1 cellular context compared by ENCODE assay signal in genomic region chr9:14347408-14348224, GRCh38.
TF ChIP-seq lines count a peak whose summit lies in the region.

No MANE protein-coding gene starts in this region.

TF ChIP-seq in HepG2, 621 proteins besides CTCF, POLR2A, EP300 and RAD21 (continued from another document):
- TF ChIP-seq ZNF687 (CRISPR knock-in tag; IDR thresholded peaks at IDR 0.05) = peak; percentile 41; the same call in 1 of the 2 replicates
- no peak for TF ChIP-seq TEF (CRISPR knock-in tag; IDR thresholded peaks at IDR 0.05)
- no peak for TF ChIP-seq YEATS2 (CRISPR knock-in tag; IDR thresholded peaks at IDR 0.05; ENCODE audit: borderline replicate concordance)
- peak; percentile 45; the same call in 1 of the 2 replicates for TF ChIP-seq HDAC6 (IDR thresholded peaks at IDR 0.05; ENCODE audit: low read depth, low read length)
- TF ChIP-seq EZH2 (conservative IDR thresholded peaks at IDR 0.05; ENCODE audit: low read depth, low read length) = peak; percentile 14; the same call in 1 of the 2 replicates
- TF ChIP-seq ZBTB14 (CRISPR knock-in tag; IDR thresholded peaks at IDR 0.05) = peak; percentile 29; the same call in 1 of the 2 replicates
- no peak for TF ChIP-seq ZNF451 (CRISPR knock-in tag; IDR thresholded peaks at IDR 0.05)
- no peak for TF ChIP-seq ZNF782 (CRISPR knock-in tag; IDR thresholded peaks at IDR 0.05; ENCODE audit: borderline replicate concordance)
